Comparison of ENCODE assay signal across 26 cellular contexts in genomic region chr2:30048636-30049175, GRCh38.
"Had no signal": no experiment of that assay in that cellular context is flagged by ENCODE, and none has a peak within 500 bp of the region (broad histone marks: within the 10 kb centered on the region; RNA-seq: fewer than 3 reads in every experiment).

No MANE protein-coding gene starts in this region.

- H3K9me3 Mint-ChIP-seq: activated CD4-positive, alpha-beta T cell treated with anti-CD3 and anti-CD28 coated beads, Interleukin-2, amount 10 ng/mL, durations not matched to agents 7 days and 5 days; activated CD8-positive, alpha-beta T cell treated with anti-CD3 and anti-CD28 coated beads for 36 hours; activated naive CD8-positive, alpha-beta T cell treated with anti-CD3 and anti-CD28 coated beads, Interleukin-2, amount 50 U/mL, for 24 hours; activated T-helper 1 cell treated with anti-CD3 and anti-CD28 coated beads, Interleukin-12 subunit alpha, Interleukin-12 subunit beta, Interleukin-2, Interleukin-4 antibody, amounts not matched to agents 30 ng/mL and 10 ng/mL and 1 ng/mL, durations not matched to agents 14 hours and 24 hours and 36 hours; nephron progenitor cell; stimulated activated naive CD8-positive, alpha-beta T cell treated with anti-CD3 and anti-CD28 coated beads, Interleukin-15, Interleukin-2, amounts not matched to agents 100 ng/mL and 50 ng/mL, for 24 hours; T-cell; T-helper 2 cell treated with Interferon-gamma antibody and Interleukin-4, amounts not matched to agents 5 μg/mL and 100 μg/mL, for 36 hours had no signal

- H3K4me3 ChIP-seq: hepatocyte, prostate gland, tibial artery, uterus had no signal

- H3K4me1 Mint-ChIP-seq: activated CD4-positive, alpha-beta T cell treated with anti-CD3 and anti-CD28 coated beads, Interleukin-2, amount 10 ng/mL, durations not matched to agents 7 days and 5 days; activated CD8-positive, alpha-beta memory T cell treated with anti-CD3 and anti-CD28 coated beads, Interleukin-2, amount 10 ng/mL, durations not matched to agents 7 days and 5 days; activated naive CD8-positive, alpha-beta T cell treated with anti-CD3 and anti-CD28 coated beads, Interleukin-2, amount 50 U/mL, for 24 hours; T-cell had no signal

- ATAC-seq: activated CD4-positive, CD25-positive, alpha-beta regulatory T cell treated with anti-CD3 and anti-CD28 coated beads, Interleukin-2, amount 50 U/mL, for 24 hours; activated CD8-positive, alpha-beta memory T cell treated with anti-CD3 and anti-CD28 coated beads, Interleukin-2, amount 10 ng/mL, durations not matched to agents 7 days and 5 days; activated CD8-positive, alpha-beta T cell treated with anti-CD3 and anti-CD28 coated beads for 36 hours; activated naive CD8-positive, alpha-beta T cell treated with anti-CD3 and anti-CD28 coated beads, Interleukin-2, amount 50 U/mL, for 24 hours; T-cell had no signal

- H3K9me3 ChIP-seq: prostate gland, tibial artery, uterus had no signal

- H3K27ac ChIP-seq: hepatocyte, prostate gland, tibial artery, uterus, VCaP had no signal

- H3K4me3 Mint-ChIP-seq: activated CD4-positive, alpha-beta T cell treated with anti-CD3 and anti-CD28 coated beads, Interleukin-2, amount 10 ng/mL, durations not matched to agents 7 days and 5 days; activated CD8-positive, alpha-beta memory T cell treated with anti-CD3 and anti-CD28 coated beads, Interleukin-2, amount 10 ng/mL, durations not matched to agents 7 days and 5 days; activated CD8-positive, alpha-beta T cell treated with anti-CD3 and anti-CD28 coated beads for 36 hours; activated naive CD8-positive, alpha-beta T cell treated with anti-CD3 and anti-CD28 coated beads, Interleukin-2, amount 50 U/mL, for 24 hours; activated T-helper 1 cell treated with anti-CD3 and anti-CD28 coated beads, Interleukin-12 subunit alpha, Interleukin-12 subunit beta, Interleukin-2, Interleukin-4 antibody, amounts not matched to agents 30 ng/mL and 10 ng/mL and 1 ng/mL, durations not matched to agents 14 hours and 24 hours and 36 hours; nephron progenitor cell; stimulated activated naive CD8-positive, alpha-beta T cell treated with anti-CD3 and anti-CD28 coated beads, Interleukin-15, Interleukin-2, amounts not matched to agents 100 ng/mL and 50 ng/mL, for 24 hours; T-cell; T-helper 2 cell treated with Interferon-gamma antibody and Interleukin-4, amounts not matched to agents 5 μg/mL and 100 μg/mL, for 36 hours had no signal

- H3K27ac Mint-ChIP-seq: activated CD4-positive, alpha-beta T cell treated with anti-CD3 and anti-CD28 coated beads, Interleukin-2, amount 10 ng/mL, durations not matched to agents 7 days and 5 days; activated CD8-positive, alpha-beta memory T cell treated with anti-CD3 and anti-CD28 coated beads, Interleukin-2, amount 10 ng/mL, durations not matched to agents 7 days and 5 days; activated CD8-positive, alpha-beta T cell treated with anti-CD3 and anti-CD28 coated beads for 36 hours; activated naive CD8-positive, alpha-beta T cell treated with anti-CD3 and anti-CD28 coated beads, Interleukin-2, amount 50 U/mL, for 24 hours; activated T-helper 1 cell treated with anti-CD3 and anti-CD28 coated beads, Interleukin-12 subunit alpha, Interleukin-12 subunit beta, Interleukin-2, Interleukin-4 antibody, amounts not matched to agents 30 ng/mL and 10 ng/mL and 1 ng/mL, durations not matched to agents 14 hours and 24 hours and 36 hours; stimulated activated naive CD8-positive, alpha-beta T cell treated with anti-CD3 and anti-CD28 coated beads, Interleukin-15, Interleukin-2, amounts not matched to agents 100 ng/mL and 50 ng/mL, for 24 hours; T-cell; T-helper 2 cell treated with Interferon-gamma antibody and Interleukin-4, amounts not matched to agents 5 μg/mL and 100 μg/mL, for 36 hours had no signal

- H3K36me3 Mint-ChIP-seq: activated CD8-positive, alpha-beta memory T cell treated with anti-CD3 and anti-CD28 coated beads, Interleukin-2, amount 10 ng/mL, durations not matched to agents 7 days and 5 days; T-cell had no signal

- H3K36me3 ChIP-seq: prostate gland, tibial artery, uterus had no signal

- H3K27me3 ChIP-seq: tibial artery, uterus had no signal

- DNase-seq: activated CD4-positive, alpha-beta T cell treated with anti-CD3 and anti-CD28 coated beads, Interleukin-2, amount 10 ng/mL, durations not matched to agents 7 days and 5 days; activated CD8-positive, alpha-beta memory T cell treated with anti-CD3 and anti-CD28 coated beads, Interleukin-2, amount 10 ng/mL, durations not matched to agents 7 days and 5 days; activated CD8-positive, alpha-beta T cell treated with anti-CD3 and anti-CD28 coated beads for 36 hours; activated gamma-delta T cell; activated naive CD4-positive, alpha-beta T cell treated with anti-CD3 and anti-CD28 coated beads, Interleukin-2, amount 50 U/mL, for 16 hours; activated naive CD8-positive, alpha-beta T cell treated with anti-CD3 and anti-CD28 coated beads, Interleukin-2, amount 50 U/mL, for 24 hours; activated T-cell treated with anti-CD3 and anti-CD28 coated beads for 4 hours; anterior cingulate cortex; central memory CD4-positive, alpha-beta T cell; effector memory CD4-positive, alpha-beta T cell; foreskin melanocyte; mesenchymal stem cell; nephron progenitor cell; occipital lobe; stimulated activated CD4-positive, alpha-beta T cell treated with anti-CD3 and anti-CD28 coated beads, Interleukin-4, amount 100 ng/mL, for 4 hours; substantia nigra; T-cell; tibial artery; uterus had no signal

- H3K4me1 ChIP-seq: prostate gland, tibial artery, uterus had no signal
